1 cellular context compared by ENCODE assay signal in the genomic region with DNA sequence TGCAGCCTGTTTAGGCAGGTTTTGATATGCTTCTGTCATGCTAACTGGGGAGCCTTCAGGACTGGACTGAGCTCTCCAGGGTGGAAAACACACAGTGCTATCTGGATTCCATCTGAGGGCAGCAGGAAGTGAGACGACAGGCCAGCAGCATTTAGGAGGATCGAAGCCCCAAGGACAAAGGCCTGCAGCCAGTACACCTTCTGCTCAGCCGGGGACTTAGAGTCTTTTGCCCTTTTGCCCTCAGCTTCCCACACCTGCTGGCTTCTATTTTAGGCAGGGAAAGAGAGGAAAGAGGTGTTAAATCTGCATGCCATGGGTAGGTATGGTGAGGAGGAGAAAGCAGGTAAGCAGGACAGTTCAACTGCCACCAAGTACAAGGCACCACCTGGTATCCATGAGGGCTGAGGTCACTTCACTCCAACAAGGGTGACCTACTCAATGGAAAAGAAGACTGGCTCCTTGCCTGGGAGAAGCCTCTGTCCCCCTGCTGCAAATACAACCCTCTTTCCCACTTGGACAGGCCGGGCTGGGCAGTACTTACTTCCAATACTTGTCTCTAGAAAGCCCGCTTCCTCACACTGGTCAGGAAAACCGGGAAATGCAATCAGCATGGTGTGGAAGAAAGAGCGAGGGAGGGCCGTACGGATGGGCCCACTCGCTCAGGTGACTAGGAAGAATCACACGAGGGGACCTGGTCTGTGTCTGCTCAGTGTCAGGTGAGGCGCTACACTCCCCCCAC.
TF ChIP-seq lines count a peak whose summit lies in the region.

No MANE protein-coding gene starts in this region.

TF ChIP-seq in H1, 55 proteins besides CTCF, POLR2A, EP300 and RAD21:
- TF ChIP-seq GTF2F1 (IDR thresholded peaks at IDR 0.05; ENCODE audit: borderline replicate concordance, low read depth, low read length) (no peak), TAF7 (optimal IDR thresholded peaks at IDR 0.05; ENCODE audit: borderline replicate concordance, low read depth, low read length) (no peak), SP4 (IDR thresholded peaks at IDR 0.05; ENCODE audit: low read length) (no peak), PHF8 (conservative IDR thresholded peaks at IDR 0.05; ENCODE audit: low read depth, low read length) (no peak), SIN3A (conservative IDR thresholded peaks at IDR 0.05 in 1 of 2, IDR thresholded peaks at IDR 0.05 in 1 of 2; ENCODE audit: low read depth in 1 of 2, low read length in 2 of 2) (no peak), EGR1 (IDR thresholded peaks at IDR 0.05; ENCODE audit: borderline replicate concordance, low read depth, low read length) (no peak), MAFK (IDR thresholded peaks at IDR 0.05; ENCODE audit: low read depth, low read length) (no peak), NRF1 (IDR thresholded peaks at IDR 0.05; ENCODE audit: low read depth, low read length) (no peak), HDAC6 (IDR thresholded peaks at IDR 0.05; ENCODE audit: low read depth, low read length) (no peak), CREB1 (IDR thresholded peaks at IDR 0.05) (no peak), JUN (IDR thresholded peaks at IDR 0.05; ENCODE audit: low read depth, low read length) (no peak), RNF2 (IDR thresholded peaks at IDR 0.05; ENCODE audit: borderline replicate concordance, low read depth, low read length, missing control alignments, poor library complexity, severe bottlenecking) (no peak), BCL11A (IDR thresholded peaks at IDR 0.05; ENCODE audit: low read depth in 2 of 2, low read length in 2 of 2) (no peak)
- TF ChIP-seq, protein P1, sequence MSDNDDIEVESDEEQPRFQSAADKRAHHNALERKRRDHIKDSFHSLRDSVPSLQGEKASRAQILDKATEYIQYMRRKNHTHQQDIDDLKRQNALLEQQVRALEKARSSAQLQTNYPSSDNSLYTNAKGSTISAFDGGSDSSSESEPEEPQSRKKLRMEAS (IDR thresholded peaks at IDR 0.05): no peak
- TF ChIP-seq, protein P2, sequence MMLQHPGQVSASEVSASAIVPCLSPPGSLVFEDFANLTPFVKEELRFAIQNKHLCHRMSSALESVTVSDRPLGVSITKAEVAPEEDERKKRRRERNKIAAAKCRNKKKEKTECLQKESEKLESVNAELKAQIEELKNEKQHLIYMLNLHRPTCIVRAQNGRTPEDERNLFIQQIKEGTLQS (IDR thresholded peaks at IDR 0.05; ENCODE audit: insufficient read depth, low read depth, low read length): no peak
